In genomic region chr2:179129574-179130238, GRCh38 we compare ENCODE assay signal across 7 cellular contexts.
A peak's percentile ranks its signal among the peaks of the same experiment; 100 is the strongest.
DNase-seq lines count a peak whose midpoint lies in the region; ATAC-seq and TF ChIP-seq lines count a peak whose summit lies in the region.

No MANE protein-coding gene starts in this region.

- DNase-seq in GM12865 (ENCODE audit: low read depth) (peak; percentile 32), ascending aorta (ENCODE audit: low spot score in 2 of 2) (no peak), substantia nigra (lab: John Stamatoyannopoulos, UW) (no peak), HK-2 (ENCODE audit: unreplicated experiment) (no peak)

- H3K9ac ChIP-seq in liver (ENCODE audit: low read depth in 1 of 2, low read length in 2 of 2): no peak overlapping the region

- no peak overlapping the region for H3K4me3 ChIP-seq in GM12865 (ENCODE audit: low read depth, low read length)
- H3K4me3 ChIP-seq in ascending aorta: no peak overlapping the region
- H3K4me3 ChIP-seq in liver (ENCODE audit: low read depth in 1 of 3, low read length in 3 of 3): no peak overlapping the region

- H3K27ac ChIP-seq in ascending aorta (no peak overlapping the region), liver (ENCODE audit: low read depth in 1 of 2, low read length in 2 of 2) (no peak overlapping the region), substantia nigra (ENCODE audit: low read depth, low read length, poor library complexity, severe bottlenecking) (no peak overlapping the region)

- intact Hi-C loops in ascending aorta (cut with DNase I): loop anchor here (10.0 kb wide), 1 partner anchor 335 kb away; no protein-coding TSS in a partner anchor

- H3K27me3 ChIP-seq in ascending aorta (no peaks in the 10 kb centered on the region), liver (ENCODE audit: control insufficient read depth in 4 of 4, insufficient read depth in 4 of 4, low read length in 3 of 4) (no peaks in the 10 kb centered on the region)

- H3K36me3 ChIP-seq in ascending aorta: peaks cover 3 to 6% of the 10 kb centered on the region in 2 donors
- peaks cover 0 to 3% (median 1%) of the 10 kb centered on the region in 4 donors for H3K36me3 ChIP-seq in liver (ENCODE audit: control insufficient read depth in 4 of 4, insufficient read depth in 3 of 4, low read depth in 1 of 4, low read length in 3 of 4)

- TF ChIP-seq RAD21 in liver (IDR thresholded peaks at IDR 0.05): peak; percentile 70 to 77

- H3K4me1 ChIP-seq in ascending aorta (no peaks in the 10 kb centered on the region), liver (ENCODE audit: control insufficient read depth in 4 of 4, insufficient read depth in 4 of 4, low read length in 3 of 4) (no peaks in the 10 kb centered on the region)

- TF ChIP-seq CTCF in GM12865 (IDR thresholded peaks at IDR 0.05; ENCODE audit: insufficient read depth, low read depth, low read length, missing control alignments) (peak; percentile 54), ascending aorta (IDR thresholded peaks at IDR 0.05) (peak in 2 of 3 experiments; percentile 21 to 54), liver (IDR thresholded peaks at IDR 0.05; ENCODE audit: low read depth, low read length, missing input control) (peak; percentile 38)

- WGBS in liver: 95% methylated on average over 1 of the region's 1 CpG

- no peaks in the 10 kb centered on the region for H3K9me3 ChIP-seq in ascending aorta
- no peaks in the 10 kb centered on the region for H3K9me3 ChIP-seq in liver (ENCODE audit: control insufficient read depth in 4 of 4, low read length in 3 of 4)

- ATAC-seq in HG03342 (IDR thresholded peaks at IDR 0.05; ENCODE audit: unreplicated experiment) (peak; percentile 68), HG03520 (IDR thresholded peaks at IDR 0.05; ENCODE audit: unreplicated experiment) (no peak)

TF ChIP-seq in liver, 16 proteins besides CTCF, POLR2A, EP300 and RAD21:
- TF ChIP-seq HNF4G (IDR thresholded peaks at IDR 0.05) (no peak), YY1 (IDR thresholded peaks at IDR 0.05) (no peak), EGR1 (IDR thresholded peaks at IDR 0.05; ENCODE audit: low read depth in 2 of 2) (no peak), TAF1 (conservative IDR thresholded peaks at IDR 0.05) (no peak), MAX (IDR thresholded peaks at IDR 0.05) (no peak), FOXA1 (IDR thresholded peaks at IDR 0.05) (no peak), ATF3 (IDR thresholded peaks at IDR 0.05) (no peak), REST (IDR thresholded peaks at IDR 0.05) (no peak), RXRA (IDR thresholded peaks at IDR 0.05) (no peak), GABPA (IDR thresholded peaks at IDR 0.05 in 1 of 2, conservative IDR thresholded peaks at IDR 0.05 in 1 of 2) (no peak), SP1 (IDR thresholded peaks at IDR 0.05) (no peak), ZBTB33 (IDR thresholded peaks at IDR 0.05) (no peak), JUND (IDR thresholded peaks at IDR 0.05) (no peak), NR2F2 (IDR thresholded peaks at IDR 0.05) (no peak)
